In the genomic region with DNA sequence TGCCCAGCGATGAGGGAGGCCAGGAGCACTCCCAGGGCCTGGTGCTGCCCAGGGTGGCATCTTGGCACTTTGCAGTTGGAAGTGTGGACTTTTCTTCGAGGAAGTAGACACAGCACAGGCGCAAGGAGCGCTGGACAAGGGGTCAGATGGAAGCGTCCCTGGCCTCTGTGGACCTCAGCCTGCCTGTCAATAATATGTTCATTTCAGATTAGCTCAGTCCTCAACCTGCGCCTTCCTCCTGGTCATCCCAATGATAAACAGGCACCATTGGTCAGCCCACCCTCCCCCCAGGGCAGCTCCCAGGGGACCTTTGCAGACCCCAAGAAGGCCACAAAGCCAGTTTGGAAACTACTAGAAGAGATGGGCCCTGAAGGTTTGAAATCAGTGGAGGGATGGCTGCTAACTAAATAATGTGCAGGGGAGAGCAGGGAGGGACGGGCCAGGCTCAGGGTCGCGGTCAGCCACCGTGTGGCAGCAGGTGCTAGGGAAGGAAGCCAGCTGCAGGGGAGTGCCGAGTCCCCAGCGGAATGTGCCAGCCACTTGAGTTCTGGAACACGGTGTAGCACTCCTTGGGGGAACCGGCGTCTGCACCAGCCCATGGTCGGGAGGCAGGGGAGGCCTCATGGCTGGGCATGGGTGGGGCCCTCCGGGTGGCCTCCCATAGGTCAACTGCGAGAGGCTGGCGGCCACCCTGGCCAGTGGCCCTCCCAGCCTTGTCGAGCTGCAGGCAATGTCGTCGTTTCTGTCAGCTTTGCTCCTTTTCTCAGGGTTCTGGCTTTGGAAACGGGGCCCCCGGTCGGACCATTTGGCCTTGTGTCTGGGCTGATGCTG, we compare ENCODE assay signal across 1 cellular context.
TF ChIP-seq lines count a peak whose summit lies in the region.

No MANE protein-coding gene starts in this region.

TF ChIP-seq in A549, 52 proteins besides CTCF, POLR2A, EP300 and RAD21 (continued from another document):
- no peak for TF ChIP-seq ZSCAN20 (CRISPR knock-in tag; IDR thresholded peaks at IDR 0.05)
- TF ChIP-seq CEBPB (IDR thresholded peaks at IDR 0.05) = no peak
